ENCODE assay signal across 28 cellular contexts in genomic region chr2:167057461-167057860, GRCh38.
"Had no signal": no experiment of that assay in that cellular context is flagged by ENCODE, and none has a peak within 500 bp of the region (broad histone marks: within the 10 kb centered on the region; RNA-seq: fewer than 3 reads in every experiment).

No MANE protein-coding gene starts in this region.

- DNase-seq: heart left ventricle; hypothalamus; kidney glomerular epithelial cell; left cardiac atrium; left lung; lower lobe of right lung; mammary epithelial cell; mucosa of descending colon; naive thymus-derived CD4-positive, alpha-beta T cell; nucleus accumbens; pancreas; retina; right cardiac atrium; stimulated activated CD4-positive, alpha-beta T cell treated with anti-CD3 and anti-CD28 coated beads, Interleukin-12 subunit alpha, Interleukin-12 subunit beta, amount 100 ng/mL, for 4 hours; stimulated activated CD4-positive, alpha-beta T cell treated with anti-CD3 and anti-CD28 coated beads, Interleukin-15, amount 100 ng/mL, for 24 hours; stimulated activated CD4-positive, alpha-beta T cell treated with anti-CD3 and anti-CD28 coated beads, Interleukin-2, amount 100 ng/mL, for 24 hours; stimulated activated CD4-positive, alpha-beta T cell treated with anti-CD3 and anti-CD28 coated beads, Interleukin-4, amount 100 ng/mL, for 1 hour; stimulated activated naive B cell treated with anti-CD40 and anti-IgM and Interleukin-4, amounts not matched to agents 10 μg/mL and 1 μg/mL and 100 μg/mL, for 72 hours; stimulated activated naive CD8-positive, alpha-beta T cell treated with anti-CD3 and anti-CD28 coated beads, Interleukin-15, Interleukin-2, amounts not matched to agents 100 U/mL and 50 U/mL, for 24 hours; stomach; tibial artery; trophoblast cell; upper lobe of right lung had no signal

- H3K27me3 ChIP-seq: heart left ventricle, left lung, pancreas, stomach, suprapubic skin, tibial artery, upper lobe of right lung had no signal

- ATAC-seq: heart left ventricle; left cardiac atrium; left lung; lower lobe of right lung; mucosa of descending colon; naive thymus-derived CD4-positive, alpha-beta T cell; pancreas; right cardiac atrium; sciatic nerve; stimulated activated naive B cell treated with anti-CD40 and anti-IgM and Interleukin-4, amounts not matched to agents 10 μg/mL and 1 μg/mL and 100 μg/mL, for 72 hours; stimulated activated naive CD8-positive, alpha-beta T cell treated with anti-CD3 and anti-CD28 coated beads, Interleukin-15, Interleukin-2, amounts not matched to agents 100 U/mL and 50 U/mL, for 24 hours; upper lobe of right lung had no signal

- H3K9me3 ChIP-seq: heart left ventricle, left lung, lower lobe of right lung, mucosa of descending colon, pancreas, prostate gland, stomach, suprapubic skin, thoracic aorta, tibial artery, upper lobe of right lung had no signal

- H3K36me3 ChIP-seq: heart left ventricle, left lung, lower lobe of right lung, pancreas, prostate gland, stomach, suprapubic skin, thoracic aorta, tibial artery, upper lobe of right lung had no signal

- H3K27ac ChIP-seq: heart left ventricle, left lung, lower lobe of right lung, pancreas, prostate gland, skin epidermis, stomach, suprapubic skin, thoracic aorta, tibial artery, upper lobe of right lung had no signal

- H3K4me1 ChIP-seq: heart left ventricle, left lung, lower lobe of right lung, pancreas, prostate gland, stomach, suprapubic skin, tibial artery, upper lobe of right lung had no signal

- H3K4me3 ChIP-seq: heart left ventricle, left lung, lower lobe of right lung, mucosa of descending colon, pancreas, prostate gland, skin epidermis, stomach, suprapubic skin, thoracic aorta, tibial artery, upper lobe of right lung had no signal
